Comparison of ENCODE assay signal across 18 cellular contexts in the genomic region with DNA sequence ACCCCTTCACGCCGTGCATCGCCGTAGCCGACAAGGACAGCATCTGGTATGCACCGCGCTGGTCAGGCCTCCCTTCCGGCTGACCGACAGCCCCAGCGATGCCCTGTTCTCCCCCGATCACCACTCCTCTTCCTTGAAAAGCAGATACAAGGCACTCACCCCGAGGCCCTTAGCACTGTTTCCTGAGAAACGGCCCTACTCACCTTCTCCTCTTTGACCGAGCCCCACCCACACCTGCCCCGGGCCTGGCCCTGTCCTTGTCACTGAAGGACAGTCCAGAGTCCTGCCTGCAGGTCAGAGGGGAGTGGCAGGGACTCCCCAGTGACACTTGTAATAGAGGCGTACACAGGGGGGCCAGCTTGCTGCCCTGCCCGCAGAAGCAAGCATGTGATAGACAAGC. TPM values are rescaled to one million over a fixed set of nuclear protein-coding genes. Genes with fewer than 3 reads are reported as not detected.
DNase-seq lines count a peak whose midpoint lies in the region; ATAC-seq and TF ChIP-seq lines count a peak whose summit lies in the region.
"Had no signal": no experiment of that assay in that cellular context is flagged by ENCODE, and none has a peak within 500 bp of the region (broad histone marks: within the 10 kb centered on the region; RNA-seq: fewer than 3 reads in every experiment).

No MANE protein-coding gene starts in this region.

- H3K9me2 ChIP-seq in SK-N-SH: no peaks in the 10 kb centered on the region

- H3F3A ChIP-seq in SK-N-SH (replicated peaks; ENCODE audit: insufficient read depth): no peaks in the 10 kb centered on the region

- POLR2A ChIA-PET in SK-N-SH (lab: Yijun Ruan, JAX): no interaction called here

- no peak overlapping the region for H3K23ac ChIP-seq in neuronal stem cell (ENCODE audit: low read depth, low read length, poor library complexity)

- H2BK5ac ChIP-seq in neuronal stem cell (ENCODE audit: low read length): no peak overlapping the region

- no peak overlapping the region for H3K4me3 Mint-ChIP-seq in stimulated activated naive CD8-positive, alpha-beta T cell treated with anti-CD3 and anti-CD28 coated beads, Interleukin-15, Interleukin-2, amounts not matched to agents 100 ng/mL and 50 ng/mL, for 24 hours

- no peak overlapping the region for H2BK120ac ChIP-seq in neuronal stem cell (ENCODE audit: low read depth, low read length)

- H3K79me2 ChIP-seq in SK-N-SH (ENCODE audit: insufficient read depth): no peaks in the 10 kb centered on the region

- peaks cover 6% of the 10 kb centered on the region for H3K79me1 ChIP-seq in neuronal stem cell (ENCODE audit: low read depth, low read length)

- H3K4me3 ChIP-seq in SK-N-SH (ENCODE audit: low read depth in 2 of 2, low read length in 1 of 2) (no peak overlapping the region), neuronal stem cell (ENCODE audit: low read length in 2 of 2) (no peak overlapping the region), aorta (ENCODE audit: low read length in 2 of 2) (no peak overlapping the region)
- H3K4me3 ChIP-seq: GM12878, PC-9 had no signal

- WGBS in SK-N-SH (ENCODE audit: low lambda C conversion rate): 95% methylated on average over 17 of the region's 17 CpGs
- no CpG with 5 or more reads among the region's 17 CpGs for WGBS in neuronal stem cell (ENCODE audit: extremely low coverage in 2 of 2, insufficient read length in 2 of 2, insufficient replicate concordance in 1 of 2), 2 donors
- WGBS in aorta, 2 donors: 98% methylated on average over 17 of the region's 17 CpGs

- peaks cover 39% of the 10 kb centered on the region for H3K36me3 Mint-ChIP-seq in stimulated activated naive CD8-positive, alpha-beta T cell treated with anti-CD3 and anti-CD28 coated beads, Interleukin-15, Interleukin-2, amounts not matched to agents 100 ng/mL and 50 ng/mL, for 24 hours (ENCODE audit: low read depth)

- H3K4me2 ChIP-seq in SK-N-SH (no peak overlapping the region), neuronal stem cell (ENCODE audit: insufficient read depth, low read length, poor library complexity, severe bottlenecking) (no peak overlapping the region)
- H3K4me2 ChIP-seq: PC-9 had no signal

- no peak overlapping the region for H3K27ac ChIP-seq in SK-N-SH (ENCODE audit: low read depth in 2 of 2, low read length in 1 of 2)
- no peak overlapping the region for H3K27ac ChIP-seq in neuronal stem cell (replicated peaks; ENCODE audit: low read length)
- no peak overlapping the region for H3K27ac ChIP-seq in aorta (ENCODE audit: low read depth in 1 of 2, low read length in 2 of 2)
- H3K27ac ChIP-seq: 22Rv1, C4-2B, PC-9 had no signal

- H3K9me3 Mint-ChIP-seq in stimulated activated naive CD8-positive, alpha-beta T cell treated with anti-CD3 and anti-CD28 coated beads, Interleukin-15, Interleukin-2, amounts not matched to agents 100 ng/mL and 50 ng/mL, for 24 hours: no peaks in the 10 kb centered on the region

- CTCF ChIA-PET in SK-N-SH (lab: Yijun Ruan, JAX): interaction anchor here (0.6 to 1.0 kb wide), 2 partner anchors 386 to 518 kb away, joined by 3 read pairs; no protein-coding TSS in a partner anchor

- H2BK15ac ChIP-seq in neuronal stem cell (ENCODE audit: low read length): no peak overlapping the region

- intact Hi-C loops in aorta (cut with DNase I): no loop called here

- H3K27me3 Mint-ChIP-seq in stimulated activated naive CD8-positive, alpha-beta T cell treated with anti-CD3 and anti-CD28 coated beads, Interleukin-15, Interleukin-2, amounts not matched to agents 100 ng/mL and 50 ng/mL, for 24 hours: no peaks in the 10 kb centered on the region

- H3K18ac ChIP-seq in neuronal stem cell (ENCODE audit: low read length): no peak overlapping the region

- peak overlapping the region; percentile 0 for H3K27ac Mint-ChIP-seq in stimulated activated naive CD8-positive, alpha-beta T cell treated with anti-CD3 and anti-CD28 coated beads, Interleukin-15, Interleukin-2, amounts not matched to agents 100 ng/mL and 50 ng/mL, for 24 hours

- H4K8ac ChIP-seq in neuronal stem cell (ENCODE audit: low read depth, low read length): no peak overlapping the region

- H2AFZ ChIP-seq in SK-N-SH (ENCODE audit: low read depth) (no peak overlapping the region), neuronal stem cell (ENCODE audit: low read length) (no peak overlapping the region)
- H2AFZ ChIP-seq: PC-9 had no signal

- H2AK5ac ChIP-seq in neuronal stem cell (ENCODE audit: low read depth, low read length): no peak overlapping the region

- no peak for TF ChIP-seq EP300 in SK-N-SH (IDR thresholded peaks at IDR 0.05; ENCODE audit: borderline replicate concordance in 1 of 2, low read depth in 1 of 2, low read length in 1 of 2)

- no peak overlapping the region for H4K91ac ChIP-seq in neuronal stem cell (ENCODE audit: low read depth, low read length, poor library complexity)

- H3K14ac ChIP-seq in neuronal stem cell (ENCODE audit: low read length): no peak overlapping the region

- H3K27me3 ChIP-seq in SK-N-SH (ENCODE audit: insufficient read depth) (no peaks in the 10 kb centered on the region), neuronal stem cell (ENCODE audit: control insufficient read depth in 3 of 3, insufficient read depth in 3 of 3, low read depth in 1 of 3, low read length in 3 of 3) (no peaks in the 10 kb centered on the region), aorta (ENCODE audit: control insufficient read depth in 1 of 2, insufficient read depth in 2 of 2, low read length in 1 of 2) (no peaks in the 10 kb centered on the region)

- TF ChIP-seq RAD21 in SK-N-SH (IDR thresholded peaks at IDR 0.05; ENCODE audit: low read length): no peak

- H3K4ac ChIP-seq in neuronal stem cell (ENCODE audit: low read length): peak overlapping the region; percentile 10

- ATAC-seq in SK-N-SH treated with all-trans-retinoic acid at 6 μM for 48 hours (no peak), aorta (ENCODE audit: low FRiP score) (no peak), HG03095 (IDR thresholded peaks at IDR 0.05; ENCODE audit: unreplicated experiment) (no peak)
- no peak for ATAC-seq in stimulated activated naive CD8-positive, alpha-beta T cell treated with anti-CD3 and anti-CD28 coated beads, Interleukin-15, Interleukin-2, amounts not matched to agents 100 U/mL and 50 U/mL, for 24 hours
- ATAC-seq: GM12878 had no signal

- DNase-seq in SK-N-SH (peak; percentile 36), neuronal stem cell (ENCODE audit: low spot score) (no peak), aorta (peak; percentile 42 to 74), ecto neural progenitor cell (ENCODE audit: low spot score) (no peak)
- DNase-seq in stimulated activated naive CD8-positive, alpha-beta T cell treated with anti-CD3 and anti-CD28 coated beads, Interleukin-15, Interleukin-2, amounts not matched to agents 100 U/mL and 50 U/mL, for 24 hours: no peak
- DNase-seq: COR-L47, H7, KG1, NCI-H1092, NCI-H1694, NCI-H446, PC-9 had no signal

- H3K4me1 ChIP-seq in SK-N-SH (ENCODE audit: control insufficient read depth in 1 of 2, insufficient read depth in 2 of 2, low read depth in 1 of 2, low read length in 1 of 2): no peaks in the 10 kb centered on the region; a peak in 1 of 4 replicates
- H3K4me1 ChIP-seq in neuronal stem cell (ENCODE audit: control insufficient read depth in 2 of 2, insufficient read depth in 1 of 2, low read depth in 1 of 2, low read length in 2 of 2): no peaks in the 10 kb centered on the region
- H3K4me1 ChIP-seq in aorta (ENCODE audit: control insufficient read depth in 1 of 2, insufficient read depth in 2 of 2, low read length in 2 of 2): no peaks in the 10 kb centered on the region

- no peaks in the 10 kb centered on the region for H3K4me1 Mint-ChIP-seq in stimulated activated naive CD8-positive, alpha-beta T cell treated with anti-CD3 and anti-CD28 coated beads, Interleukin-15, Interleukin-2, amounts not matched to agents 100 ng/mL and 50 ng/mL, for 24 hours (ENCODE audit: low read depth)

- H3K9me3 ChIP-seq in SK-N-SH (no peaks in the 10 kb centered on the region), neuronal stem cell (replicated peaks in 1 of 2; ENCODE audit: control insufficient read depth in 2 of 2, insufficient read depth in 1 of 2, low read depth in 1 of 2, low read length in 2 of 2) (peaks cover 2 to 9% of the 10 kb centered on the region in 2 donors), aorta (ENCODE audit: control insufficient read depth, low read length) (no peaks in the 10 kb centered on the region)

- H3K9ac ChIP-seq in SK-N-SH (no peak overlapping the region), neuronal stem cell (ENCODE audit: low read depth, low read length, poor library complexity) (no peak overlapping the region)

- no peaks in the 10 kb centered on the region for H4K20me1 ChIP-seq in SK-N-SH (ENCODE audit: insufficient read depth)

- H2BK12ac ChIP-seq in neuronal stem cell (ENCODE audit: low read length): no peak overlapping the region

- TF ChIP-seq CTCF in SK-N-SH (IDR thresholded peaks at IDR 0.05): no peak

- H3K36me3 ChIP-seq in SK-N-SH (replicated peaks in 1 of 2; ENCODE audit: control insufficient read depth in 1 of 2, insufficient read depth in 2 of 2, low read length in 1 of 2): peaks cover 0 to 33% of the 10 kb centered on the region in 2 experiments
- peaks cover 14 to 40% of the 10 kb centered on the region in 2 donors for H3K36me3 ChIP-seq in neuronal stem cell (replicated peaks in 1 of 2; ENCODE audit: control insufficient read depth in 2 of 2, insufficient read depth in 2 of 2, low read length in 2 of 2)
- no peaks in the 10 kb centered on the region for H3K36me3 ChIP-seq in aorta (ENCODE audit: control insufficient read depth in 1 of 2, insufficient read depth in 2 of 2, low read length in 1 of 2)

TF ChIP-seq in SK-N-SH, 30 proteins besides CTCF, POLR2A, EP300 and RAD21 (continues in another document):
- no peak for TF ChIP-seq TAF1 (IDR thresholded peaks at IDR 0.05; ENCODE audit: borderline replicate concordance, low read depth, low read length)

TF ChIP-seq in SK-N-SH treated with all-trans-retinoic acid at 6 μM for 48 hours, 23 proteins besides CTCF, POLR2A, EP300 and RAD21 (continues in another document):
- TF ChIP-seq ZC3H10 (CRISPR knock-in tag; IDR thresholded peaks at IDR 0.05) (no peak), CREB5 (CRISPR knock-in tag; IDR thresholded peaks at IDR 0.05; ENCODE audit: low read depth) (no peak), ZNF8 (CRISPR knock-in tag; IDR thresholded peaks at IDR 0.05) (no peak)

RNA-seq across cellular contexts. Expression of gene CHMP6, which starts 45.9 kb away (rescaled TPM):
- polyA plus RNA-seq in SK-N-SH (2012; rRNA removed) (44.1 and 44.3 TPM in 2 replicates), aorta (10 to 100 TPM; 15.9 to 30.8 TPM)
- polyA plus RNA-seq in SK-N-SH (2012; cell fraction: cytosol; rRNA removed): 39.4 and 46.0 TPM in 2 replicates
- polyA plus RNA-seq in SK-N-SH (2012; cell fraction: nucleus; rRNA removed): 24.7 and 32.2 TPM in 2 replicates
- 14.3 TPM for polyA plus RNA-seq in neuronal stem cell (2013, experiment 1 of 2)
- 13.1 TPM for polyA plus RNA-seq in neuronal stem cell (2013, experiment 2 of 2)
- total RNA-seq in aorta: 10 to 100 TPM; 22.9 to 30.9 TPM

Comparison
In these comparisons a context has a peak if more than half of its experiments do, and no peak if none do; other contexts are left out.
1. DNase-seq: peak in SK-N-SH (single experiment) and aorta (2 of 2); none in stimulated activated naive CD8-positive, alpha-beta T cell treated with anti-CD3 and anti-CD28 coated beads, Interleukin-15, Interleukin-2, amounts not matched to agents 100 U/mL and 50 U/mL, for 24 hours (single experiment), neuronal stem cell (single experiment) and ecto neural progenitor cell (single experiment).